13 cellular contexts compared by ENCODE assay signal in the genomic region with DNA sequence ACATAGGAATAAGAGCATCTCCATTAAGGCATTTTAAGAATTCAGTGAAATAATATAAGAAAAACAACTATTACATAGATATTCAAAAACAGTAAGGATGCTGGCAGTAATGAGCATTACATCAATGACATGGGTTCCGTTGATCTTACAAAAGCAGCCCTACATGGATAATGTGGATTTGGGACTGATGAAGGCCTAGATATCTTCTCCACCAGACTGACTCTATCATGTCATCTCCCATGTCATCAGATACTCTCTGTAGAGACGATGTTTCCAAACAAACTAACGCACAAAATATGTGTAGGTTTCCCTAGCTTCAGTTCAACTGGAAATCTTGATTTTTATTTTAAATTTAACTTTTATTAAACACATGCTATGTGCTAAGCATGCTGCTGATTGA. TPM values are rescaled to one million over a fixed set of nuclear protein-coding genes. Genes with fewer than 3 reads are reported as not detected.
DNase-seq lines count a peak whose midpoint lies in the region; ATAC-seq and TF ChIP-seq lines count a peak whose summit lies in the region.
"Had no signal": no experiment of that assay in that cellular context is flagged by ENCODE, and none has a peak within 500 bp of the region (broad histone marks: within the 10 kb centered on the region; RNA-seq: fewer than 3 reads in every experiment).

No MANE protein-coding gene starts in this region.

- 69 to 73% methylated on average over 3 of the region's 3 CpGs for WGBS in body of pancreas, 2 donors

- ATAC-seq in body of pancreas = no peak
- no peak for ATAC-seq in GM19035 (IDR thresholded peaks at IDR 0.05; ENCODE audit: unreplicated experiment)
- no peak for ATAC-seq in HG03565 (IDR thresholded peaks at IDR 0.05; ENCODE audit: unreplicated experiment)

- H3K4me1 Mint-ChIP-seq in glutamatergic neuron (ENCODE audit: low read depth, unreplicated experiment) = peaks cover 15% of the 10 kb centered on the region

- H3K36me3 ChIP-seq in body of pancreas (replicated peaks in 1 of 2; ENCODE audit: insufficient read depth in 1 of 2, low read depth in 2 of 2) = no peaks in the 10 kb centered on the region
- H3K36me3 ChIP-seq: adrenal gland had no signal

- peaks cover 13% of the 10 kb centered on the region for H3K27me3 Mint-ChIP-seq in glutamatergic neuron (ENCODE audit: unreplicated experiment)

- TF ChIP-seq POLR2A in body of pancreas (IDR thresholded peaks at IDR 0.05) = no peak

- H3K4me1 ChIP-seq in body of pancreas = peaks cover 19% of the 10 kb centered on the region
- H3K4me1 ChIP-seq: testis had no signal

- peak overlapping the region in 3 of 4 donors; percentile 38 to 95 (median 89) for H3K27ac ChIP-seq in body of pancreas
- H3K27ac ChIP-seq: SK-N-MC, testis had no signal

- H3K4me3 ChIP-seq in AG10803 (ENCODE audit: low read length) = peak overlapping the region; percentile 70
- no peak overlapping the region for H3K4me3 ChIP-seq in body of pancreas
- H3K4me3 ChIP-seq in skeletal muscle cell (ENCODE audit: low read depth, low read length) = peak overlapping the region; percentile 90
- H3K4me3 ChIP-seq: SK-N-MC, testis had no signal

- DNase-seq in AG10803 (ENCODE audit: low read depth) (no peak), body of pancreas (no peak), glutamatergic neuron (no peak), skeletal muscle cell (ENCODE audit: low read depth) (no peak), NCI-H146 (lab: John Stamatoyannopoulos, UW) (no peak), NCI-H1092 (lab: John Stamatoyannopoulos, UW) (no peak)
- DNase-seq: activated CD4-positive, alpha-beta T cell treated with anti-CD3 and anti-CD28 coated beads, Interleukin-2, amount 50 U/mL, for 4 hours; adrenal gland; NCI-H1436 treated with DMSO at 0.1 percent for 48 hours; testis had no signal

- H3K27me3 ChIP-seq in body of pancreas = no peaks in the 10 kb centered on the region
- H3K27me3 ChIP-seq: adrenal gland, testis had no signal

- no peaks in the 10 kb centered on the region for H3K9me3 ChIP-seq in body of pancreas
- H3K9me3 ChIP-seq: adrenal gland, testis had no signal

- peak overlapping the region; percentile 75 for H3K27ac Mint-ChIP-seq in glutamatergic neuron (ENCODE audit: unreplicated experiment)

- peak overlapping the region; percentile 99 for H3K4me3 Mint-ChIP-seq in glutamatergic neuron (ENCODE audit: unreplicated experiment)

- TF ChIP-seq CTCF in AG10803 (conservative IDR thresholded peaks at IDR 0.05; ENCODE audit: low read length) (no peak), body of pancreas (IDR thresholded peaks at IDR 0.05) (no peak), glutamatergic neuron (IDR thresholded peaks at IDR 0.05; ENCODE audit: partially characterized antibody, unreplicated experiment) (no peak)

- intact Hi-C loops in body of pancreas (cut with DNase I) = no loop called here

- peaks cover 15% of the 10 kb centered on the region for H3K9me3 Mint-ChIP-seq in glutamatergic neuron (ENCODE audit: unreplicated experiment)

- peaks cover 21% of the 10 kb centered on the region for H3K36me3 Mint-ChIP-seq in glutamatergic neuron (ENCODE audit: unreplicated experiment)

RNA-seq across cellular contexts. Expression of a gene that starts 3.6 kb away (rescaled TPM):
- total RNA-seq in body of pancreas = 10 to 100 TPM; 12.2 to 20.2 TPM
- 25.6 TPM for total RNA-seq in glutamatergic neuron (ENCODE audit: unreplicated experiment)

Comparison
In these comparisons a context has a peak if more than half of its experiments do, and no peak if none do; other contexts are left out.
1. H3K4me3 ChIP-seq: peak in AG10803 (single experiment) and skeletal muscle cell (single experiment); none in body of pancreas (0 of 2).